Comparison of ENCODE assay signal across 1 cellular context in genomic region chr19:55488986-55489710, GRCh38.
TF ChIP-seq lines count a peak whose summit lies in the region.

No MANE protein-coding gene starts in this region.

TF ChIP-seq in K562, 482 proteins besides CTCF, POLR2A, EP300 and RAD21:
- TF ChIP-seq HNRNPL (IDR thresholded peaks at IDR 0.05; ENCODE audit: low read depth, low read length) (peak; percentile 78; the same call in 1 of the 2 replicates), ZBTB33 (CRISPR knock-in tag; IDR thresholded peaks at IDR 0.05) (peak; percentile 96), JUN (IDR thresholded peaks at IDR 0.05; ENCODE audit: borderline replicate concordance, low read depth, low read length) (no peak), JUN (CRISPR knock-in tag; IDR thresholded peaks at IDR 0.05; ENCODE audit: borderline replicate concordance) (no peak), ZNF23 (CRISPR knock-in tag; IDR thresholded peaks at IDR 0.05) (no peak), SREBF2 (CRISPR knock-in tag; IDR thresholded peaks at IDR 0.05) (no peak), BCOR (IDR thresholded peaks at IDR 0.05) (no peak), POLR2G (IDR thresholded peaks at IDR 0.05; ENCODE audit: low read depth, low read length) (peak; percentile 76), ARID2 (IDR thresholded peaks at IDR 0.05) (no peak), POLR3G (IDR thresholded peaks at IDR 0.05; ENCODE audit: extremely low read depth, insufficient read length, insufficient replicate concordance) (no peak), UBTF (IDR thresholded peaks at IDR 0.05; ENCODE audit: borderline replicate concordance in 1 of 2, low read depth in 2 of 2, low read length in 2 of 2) (no peak), RBM17 (IDR thresholded peaks at IDR 0.05; ENCODE audit: borderline replicate concordance, low read depth, low read length) (no peak)
